ENCODE assay signal across 8 cellular contexts in the genomic region with DNA sequence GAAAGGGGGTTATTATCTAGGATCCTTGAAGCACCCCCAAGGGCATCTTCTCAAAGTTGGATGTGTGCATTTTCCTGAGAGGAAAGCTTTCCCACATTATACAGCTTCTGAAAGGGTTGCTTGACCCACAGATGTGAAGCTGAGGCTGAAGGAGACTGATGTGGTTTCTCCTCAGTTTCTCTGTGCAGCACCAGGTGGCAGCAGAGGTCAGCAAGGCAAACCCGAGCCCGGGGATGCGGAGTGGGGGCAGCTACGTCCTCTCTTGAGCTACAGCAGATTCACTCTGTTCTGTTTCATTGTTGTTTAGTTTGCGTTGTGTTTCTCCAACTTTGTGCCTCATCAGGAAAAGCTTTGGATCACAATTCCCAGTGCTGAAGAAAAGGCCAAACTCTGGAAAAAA.
DNase-seq lines count a peak whose midpoint lies in the region; ATAC-seq and TF ChIP-seq lines count a peak whose summit lies in the region.
"Not testable (repeated sequence)": the region's sequence is repeated elsewhere in the genome, so short reads cannot be mapped to it uniquely, and the experiment has no call there.

No MANE protein-coding gene starts in this region.

- CTCF ChIA-PET in naive thymus-derived CD4-positive, alpha-beta T cell (lab: Charles Lee), result not testable (repeated sequence)

- not testable (repeated sequence) for H3K4me1 Mint-ChIP-seq in naive thymus-derived CD4-positive, alpha-beta T cell

- H3K4me3 ChIP-seq in GM12875 (ENCODE audit: low read depth, low read length); breast epithelium; naive thymus-derived CD4-positive, alpha-beta T cell (ENCODE audit: low read length); vagina: not testable (repeated sequence)

- not testable (repeated sequence) for H3K36me3 Mint-ChIP-seq in naive thymus-derived CD4-positive, alpha-beta T cell

- H3K9me3 Mint-ChIP-seq in naive thymus-derived CD4-positive, alpha-beta T cell, result not testable (repeated sequence)

- TF ChIP-seq CTCF in GM12875 (IDR thresholded peaks at IDR 0.05; ENCODE audit: borderline replicate concordance, insufficient read depth, low read depth, low read length) (peak; percentile 55), breast epithelium (IDR thresholded peaks at IDR 0.05) (peak in 2 of 3 donors; percentile 48 to 50), vagina (IDR thresholded peaks at IDR 0.05) (peak in 2 of 3 experiments; percentile 34 to 62)

- DNase-seq in RPMI7951 (ENCODE audit: low read depth) (peak; percentile 61), breast epithelium (ENCODE audit: low spot score in 2 of 2) (peak; percentile 39 to 74), Right ventricle myocardium superior (peak; percentile 77), vagina (ENCODE audit: extremely low spot score in 2 of 2) (peak in 1 of 2 donors; percentile 10)
- peak; percentile 9 for DNase-seq in activated CD8-positive, alpha-beta memory T cell treated with anti-CD3 and anti-CD28 coated beads, Interleukin-2, amount 50 U/mL, for 1 hour (ENCODE audit: extremely low read depth)
- DNase-seq in naive thymus-derived CD4-positive, alpha-beta T cell, result peak; percentile 33 to 66 (median 50)
- peak; percentile 72 to 82 for DNase-seq in stimulated activated CD4-positive, alpha-beta T cell treated with anti-CD3 and anti-CD28 coated beads, Interleukin-2, amount 100 ng/mL, for 24 hours

- intact Hi-C loops in breast epithelium (cut with DNase I; ENCODE audit: low total_unique reads); Right ventricle myocardium superior (cut with DNase I); naive thymus-derived CD4-positive, alpha-beta T cell (cut with micrococcal nuclease); vagina (cut with DNase I): not testable (repeated sequence)

- not testable (repeated sequence) for H3K27me3 Mint-ChIP-seq in naive thymus-derived CD4-positive, alpha-beta T cell

- not testable (repeated sequence) for H3K36me3 ChIP-seq in breast epithelium; naive thymus-derived CD4-positive, alpha-beta T cell (ENCODE audit: control insufficient read depth in 2 of 3, insufficient read depth in 3 of 3, low read length in 3 of 3); vagina

- not testable (repeated sequence) for H3K27ac ChIP-seq in breast epithelium; naive thymus-derived CD4-positive, alpha-beta T cell (ENCODE audit: low read depth, low read length); vagina

- not testable (repeated sequence) for H3K4me1 ChIP-seq in breast epithelium; naive thymus-derived CD4-positive, alpha-beta T cell (ENCODE audit: control insufficient read depth in 2 of 2, insufficient read depth in 2 of 2, low read length in 2 of 2); vagina

- not testable (repeated sequence) for H3K27ac Mint-ChIP-seq in naive thymus-derived CD4-positive, alpha-beta T cell

- POLR2A ChIA-PET in naive thymus-derived CD4-positive, alpha-beta T cell (lab: Charles Lee), result not testable (repeated sequence)

- H3K9me3 ChIP-seq in breast epithelium; naive thymus-derived CD4-positive, alpha-beta T cell (ENCODE audit: control insufficient read depth in 2 of 3, low read length in 3 of 3); vagina: not testable (repeated sequence)

- not testable (repeated sequence) for TF ChIP-seq POLR2A in breast epithelium (IDR thresholded peaks at IDR 0.05); vagina (IDR thresholded peaks at IDR 0.05)

- not testable (repeated sequence) for H3K4me3 Mint-ChIP-seq in naive thymus-derived CD4-positive, alpha-beta T cell

- not testable (repeated sequence) for ATAC-seq in Right ventricle myocardium superior (ENCODE audit: poor library complexity); naive thymus-derived CD4-positive, alpha-beta T cell

- H3K27me3 ChIP-seq in breast epithelium; naive thymus-derived CD4-positive, alpha-beta T cell (ENCODE audit: control insufficient read depth in 2 of 2, insufficient read depth in 2 of 2, low read length in 2 of 2); vagina: not testable (repeated sequence)
